9 cellular contexts compared by ENCODE assay signal in the genomic region with DNA sequence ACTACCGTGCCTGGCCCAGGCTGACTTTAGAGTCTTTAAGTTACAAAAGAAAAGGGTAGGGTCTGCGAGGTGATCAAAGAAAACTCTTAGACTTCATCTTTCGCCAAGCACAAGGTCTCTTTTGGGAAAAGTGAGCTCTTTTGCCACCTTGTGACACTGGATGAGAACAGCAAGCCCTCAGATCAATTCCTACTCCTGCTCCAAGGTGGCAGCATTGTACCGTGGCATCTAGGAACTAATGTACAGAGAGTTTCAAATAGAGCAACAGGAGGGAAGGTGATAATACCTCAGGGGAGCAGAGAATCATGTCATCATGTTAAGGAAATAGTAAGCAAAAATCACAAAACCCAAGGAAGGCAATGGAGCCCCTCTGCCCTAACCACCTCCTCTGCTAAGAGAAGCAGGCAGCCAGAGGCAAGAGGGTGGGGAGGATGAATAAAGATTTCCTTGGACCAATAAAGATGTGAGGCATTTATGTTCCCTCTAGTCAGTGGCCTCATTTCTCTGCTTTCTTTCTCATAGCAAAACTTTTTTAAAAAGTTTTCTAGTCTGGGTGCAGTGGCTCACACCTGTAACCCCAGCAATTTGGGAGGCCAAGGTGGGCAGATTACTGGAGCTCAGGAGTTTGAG. TPM values are rescaled to one million over a fixed set of nuclear protein-coding genes. Genes with fewer than 3 reads are reported as not detected.
DNase-seq lines count a peak whose midpoint lies in the region; ATAC-seq and TF ChIP-seq lines count a peak whose summit lies in the region.
"Had no signal": no experiment of that assay in that cellular context is flagged by ENCODE, and none has a peak within 500 bp of the region (broad histone marks: within the 10 kb centered on the region; RNA-seq: fewer than 3 reads in every experiment).

No MANE protein-coding gene starts in this region.

- intact Hi-C loops in activated CD4-positive, alpha-beta T cell treated with anti-CD3 and anti-CD28 coated beads for 36 hours (cut with DNase I, micrococcal nuclease) = loop anchor here (1.0 to 10.0 kb wide), 5 partner anchors 24 to 770 kb away; no protein-coding TSS in a partner anchor

- H3K4me3 Mint-ChIP-seq in activated CD4-positive, alpha-beta T cell treated with anti-CD3 and anti-CD28 coated beads for 36 hours = no peak overlapping the region
- no peak overlapping the region for H3K4me3 Mint-ChIP-seq in chondrocyte (ENCODE audit: unreplicated experiment)
- H3K4me3 Mint-ChIP-seq: dendritic cell treated with granulocyte-macrophage colony-stimulating factor and Interleukin-4, amounts not matched to agents 40 ng/mL and 50 ng/mL, for 4 days had no signal

- DNase-seq in G401 (ENCODE audit: low spot score) (peak; percentile 87), NCI-H69 (lab: John Stamatoyannopoulos, UW) (peak; percentile 89), chondrocyte (ENCODE audit: low spot score) (no peak)
- DNase-seq in activated CD4-positive, alpha-beta T cell treated with anti-CD3 and anti-CD28 coated beads for 36 hours = peak; percentile 82
- peak; percentile 30 to 57 (median 54) for DNase-seq in stimulated activated CD4-positive, alpha-beta T cell treated with anti-CD3 and anti-CD28 coated beads, TNF-alpha, amount 100 ng/mL, for 24 hours (ENCODE audit: low read depth in 3 of 3)

- peak; percentile 99 for TF ChIP-seq CTCF in chondrocyte (IDR thresholded peaks at IDR 0.05)
- TF ChIP-seq CTCF in liver (IDR thresholded peaks at IDR 0.05; ENCODE audit: low read depth, low read length, missing input control) = peak; percentile 100

- no peaks in the 10 kb centered on the region for H3K36me3 ChIP-seq in liver (ENCODE audit: control insufficient read depth in 4 of 4, insufficient read depth in 3 of 4, low read depth in 1 of 4, low read length in 3 of 4)

- H3K9ac ChIP-seq in liver (ENCODE audit: low read depth in 1 of 2, low read length in 2 of 2) = peak overlapping the region in 1 of 2 donors; percentile 39

- peaks cover 5% of the 10 kb centered on the region for H3K4me1 Mint-ChIP-seq in activated CD4-positive, alpha-beta T cell treated with anti-CD3 and anti-CD28 coated beads for 36 hours
- H3K4me1 Mint-ChIP-seq in chondrocyte (ENCODE audit: low read depth) = peaks cover 5% of the 10 kb centered on the region

- H3K9me3 ChIP-seq in liver (ENCODE audit: control insufficient read depth in 4 of 4, low read length in 3 of 4) = no peaks in the 10 kb centered on the region

- TF ChIP-seq RAD21 in liver (IDR thresholded peaks at IDR 0.05) = peak; percentile 100

- no peak overlapping the region for H3K4me3 ChIP-seq in liver (ENCODE audit: low read depth in 1 of 3, low read length in 3 of 3)

- no peaks in the 10 kb centered on the region for H3K27me3 ChIP-seq in liver (ENCODE audit: control insufficient read depth in 4 of 4, insufficient read depth in 4 of 4, low read length in 3 of 4)

- no peaks in the 10 kb centered on the region for H3K36me3 Mint-ChIP-seq in activated CD4-positive, alpha-beta T cell treated with anti-CD3 and anti-CD28 coated beads for 36 hours (ENCODE audit: low read depth)
- H3K36me3 Mint-ChIP-seq in chondrocyte (ENCODE audit: low read depth) = no peaks in the 10 kb centered on the region

- H3K27ac Mint-ChIP-seq in activated CD4-positive, alpha-beta T cell treated with anti-CD3 and anti-CD28 coated beads for 36 hours = no peak overlapping the region
- no peak overlapping the region for H3K27ac Mint-ChIP-seq in chondrocyte (ENCODE audit: unreplicated experiment)
- H3K27ac Mint-ChIP-seq: dendritic cell treated with granulocyte-macrophage colony-stimulating factor and Interleukin-4, amounts not matched to agents 40 ng/mL and 50 ng/mL, for 4 days had no signal

- peaks cover 0 to 4% (median 2%) of the 10 kb centered on the region in 4 donors for H3K4me1 ChIP-seq in liver (ENCODE audit: control insufficient read depth in 4 of 4, insufficient read depth in 4 of 4, low read length in 3 of 4)

- in situ Hi-C loops in G401 (cut with HindIII; ENCODE audit: low sequenced_read_pairs) = no loop called here

- no peaks in the 10 kb centered on the region for H3K9me3 Mint-ChIP-seq in activated CD4-positive, alpha-beta T cell treated with anti-CD3 and anti-CD28 coated beads for 36 hours (ENCODE audit: low read depth)
- H3K9me3 Mint-ChIP-seq in chondrocyte (ENCODE audit: low read depth) = no peaks in the 10 kb centered on the region
- H3K9me3 Mint-ChIP-seq: dendritic cell treated with granulocyte-macrophage colony-stimulating factor and Interleukin-4, amounts not matched to agents 40 ng/mL and 50 ng/mL, for 4 days had no signal

- no peak overlapping the region for H3K27ac ChIP-seq in liver (ENCODE audit: low read depth in 1 of 2, low read length in 2 of 2)

- peak; percentile 51 for ATAC-seq in HG03521 (IDR thresholded peaks at IDR 0.05; ENCODE audit: unreplicated experiment)
- ATAC-seq in activated CD4-positive, alpha-beta T cell treated with anti-CD3 and anti-CD28 coated beads for 36 hours = peak; percentile 98
- no peak for ATAC-seq in HG03342 (IDR thresholded peaks at IDR 0.05; ENCODE audit: unreplicated experiment)

- CTCF ChIA-PET in activated CD4-positive, alpha-beta T cell treated with anti-CD3 and anti-CD28 coated beads for 36 hours (lab: Charles Lee) = interaction anchor here (0.5 to 3.3 kb wide), 44 partner anchors 9 to 771 kb away, joined by 3 to 22 read pairs (median 4); partner anchors contain the start of genes SYNRG and TADA2A

- POLR2A ChIA-PET in activated CD4-positive, alpha-beta T cell treated with anti-CD3 and anti-CD28 coated beads for 36 hours (lab: Charles Lee) = no interaction called here

- H3K27me3 Mint-ChIP-seq in activated CD4-positive, alpha-beta T cell treated with anti-CD3 and anti-CD28 coated beads for 36 hours = no peaks in the 10 kb centered on the region
- no peaks in the 10 kb centered on the region for H3K27me3 Mint-ChIP-seq in chondrocyte (ENCODE audit: low read depth)
- H3K27me3 Mint-ChIP-seq: dendritic cell treated with granulocyte-macrophage colony-stimulating factor and Interleukin-4, amounts not matched to agents 40 ng/mL and 50 ng/mL, for 4 days had no signal

- 4% methylated on average over 4 of the region's 4 CpGs for WGBS in liver

TF ChIP-seq in liver, 16 proteins besides CTCF, POLR2A, EP300 and RAD21:
- TF ChIP-seq HNF4G (IDR thresholded peaks at IDR 0.05) (no peak), ATF3 (IDR thresholded peaks at IDR 0.05) (peak; percentile 35), FOXA2 (IDR thresholded peaks at IDR 0.05) (peak; percentile 2), RXRA (IDR thresholded peaks at IDR 0.05) (peak in 1 of 2 donors; percentile 40), HNF4A (conservative IDR thresholded peaks at IDR 0.05) (peak; percentile 33 to 63)
TF ChIP-seq in liver: peak in this region for 4.

RNA-seq across cellular contexts. Expression of gene C17orf78, which starts 2.1 kb away (rescaled TPM):
- total RNA-seq in G401 (2014; rRNA removed; shearing (Covaris generic)) = not detected in 2 replicates
- not detected for total RNA-seq in activated CD4-positive, alpha-beta T cell treated with anti-CD3 and anti-CD28 coated beads for 36 hours
- total RNA-seq in chondrocyte = not detected in 3 replicates
- not detected for total RNA-seq in liver
- not detected for polyA plus RNA-seq in liver

RNA-seq across cellular contexts. Expression of gene ACACA, which starts 33.0 kb away (rescaled TPM):
- total RNA-seq in G401 (2014; rRNA removed; shearing (Covaris generic)) = 70.8 and 128 TPM in 2 replicates
- total RNA-seq in activated CD4-positive, alpha-beta T cell treated with anti-CD3 and anti-CD28 coated beads for 36 hours = 10 to 100 TPM; 57.2 to 61.1 TPM
- total RNA-seq in chondrocyte (76.5 to 82.7 TPM (median 77.1 TPM) in 3 replicates), liver (10 to 100 TPM; 46.0 to 49.5 TPM)
- 10 to 100 TPM; 14.8 to 16.4 TPM for polyA plus RNA-seq in liver

RNA-seq across cellular contexts. Expression of gene TADA2A, which starts 33.0 kb away (rescaled TPM):
- total RNA-seq in G401 (2014; rRNA removed; shearing (Covaris generic)) = 23.0 and 28.6 TPM in 2 replicates
- total RNA-seq in activated CD4-positive, alpha-beta T cell treated with anti-CD3 and anti-CD28 coated beads for 36 hours = 10 to 100 TPM; 29.9 to 32.9 TPM
- total RNA-seq in chondrocyte (15.1 to 17.0 TPM (median 16.9 TPM) in 3 replicates), liver (10 to 100 TPM; 10.7 to 13.4 TPM)
- 1 to 10 TPM; 2.8 to 5.7 TPM for polyA plus RNA-seq in liver
